ENCODE assay signal across 14 cellular contexts in genomic region chr5:130112246-130112645, GRCh38.
DNase-seq lines count a peak whose midpoint lies in the region; ATAC-seq, FAIRE-seq and TF ChIP-seq lines count a peak whose summit lies in the region.
"Had no signal": no experiment of that assay in that cellular context is flagged by ENCODE, and none has a peak within 500 bp of the region (broad histone marks: within the 10 kb centered on the region; RNA-seq: fewer than 3 reads in every experiment).

No MANE protein-coding gene starts in this region.

- no peaks in the 10 kb centered on the region for H3K79me2 ChIP-seq in endothelial cell of umbilical vein (ENCODE audit: control insufficient read depth, insufficient read depth, low read length)

- TF ChIP-seq CTCF in endothelial cell of umbilical vein (IDR thresholded peaks at IDR 0.05; ENCODE audit: extremely low read depth in 1 of 2, insufficient read depth in 1 of 2, low read depth in 1 of 2, low read length in 2 of 2) (no peak), tibial artery (IDR thresholded peaks at IDR 0.05) (no peak), GM13976 (IDR thresholded peaks at IDR 0.05; ENCODE audit: borderline replicate concordance, control extremely low read depth, extremely low read depth, insufficient read depth, missing control alignments) (no peak)

- no peak for TF ChIP-seq POLR2A in endothelial cell of umbilical vein (IDR thresholded peaks at IDR 0.05; ENCODE audit: low read depth, low read length)

- H3K9ac ChIP-seq in endothelial cell of umbilical vein (replicated peaks; ENCODE audit: extremely low read depth, insufficient read depth, low read length): no peak overlapping the region

- dilution Hi-C loops in endothelial cell of umbilical vein (cut with MboI; ENCODE audit: extremely low pct_ligation_motif_present, low sequenced_read_pairs): no loop called here

- no peaks in the 10 kb centered on the region for H4K20me1 ChIP-seq in endothelial cell of umbilical vein (replicated peaks; ENCODE audit: control insufficient read depth, extremely low read depth, insufficient read depth, low read length)

- peak; percentile 58 for FAIRE-seq in endothelial cell of umbilical vein (lab: Jason Lieb, UNC)

- no peaks in the 10 kb centered on the region for H3K4me1 ChIP-seq in endothelial cell of umbilical vein (ENCODE audit: control insufficient read depth, extremely low read depth, insufficient read depth, low read length)
- peaks cover 0 to 34% (median 4%) of the 10 kb centered on the region in 4 donors for H3K4me1 ChIP-seq in tibial artery
- H3K4me1 ChIP-seq: Caco-2, upper lobe of left lung had no signal

- no peak for DNase-seq in endothelial cell of umbilical vein (ENCODE audit: low read depth, low spot score)
- no peak for DNase-seq in tibial artery
- no peak for DNase-seq in Right ventricle myocardium superior
- no peak for DNase-seq in MV-4-11 (lab: John Stamatoyannopoulos, UW)
- no peak for DNase-seq in GM13976 (ENCODE audit: low spot score)
- DNase-seq: activated CD4-positive, alpha-beta T cell treated with anti-CD3 and anti-CD28 coated beads, Interleukin-2, amount 50 U/mL, for 1 hour; activated naive CD4-positive, alpha-beta T cell; Caco-2; NCI-H187; upper lobe of left lung had no signal

- H3K36me3 ChIP-seq in endothelial cell of umbilical vein (ENCODE audit: control insufficient read depth in 2 of 2, extremely low read depth in 1 of 2, insufficient read depth in 2 of 2, low read length in 2 of 2): no peaks in the 10 kb centered on the region
- no peaks in the 10 kb centered on the region for H3K36me3 ChIP-seq in tibial artery
- H3K36me3 ChIP-seq: cardiac muscle cell, upper lobe of left lung had no signal

- no peaks in the 10 kb centered on the region for H3K9me1 ChIP-seq in endothelial cell of umbilical vein (replicated peaks; ENCODE audit: control insufficient read depth, extremely low read depth, insufficient read depth, low read length)

- intact Hi-C loops in endothelial cell of umbilical vein (cut with micrococcal nuclease) (no loop called here), tibial artery (cut with DNase I; ENCODE audit: low total_unique reads) (no loop called here), Right ventricle myocardium superior (cut with DNase I) (no loop called here)

- CTCF ChIA-PET in endothelial cell of umbilical vein (lab: Charles Lee): interaction anchor here (1.1 kb wide), 1 partner anchor 29 kb away, joined by 3 read pairs; no protein-coding TSS in a partner anchor

- POLR2A ChIA-PET in endothelial cell of umbilical vein (lab: Charles Lee): no interaction called here

- H3K4me3 ChIP-seq in endothelial cell of umbilical vein (replicated peaks in 1 of 3; ENCODE audit: insufficient read depth in 1 of 3, low read depth in 1 of 3, low read length in 3 of 3) (no peak overlapping the region), tibial artery (no peak overlapping the region)
- H3K4me3 ChIP-seq: cardiac muscle cell, upper lobe of left lung had no signal

- ATAC-seq in GM19023 (IDR thresholded peaks at IDR 0.05; ENCODE audit: unreplicated experiment) (peak; percentile 85), GM21723 (IDR thresholded peaks at IDR 0.05; ENCODE audit: unreplicated experiment) (peak; percentile 80), HG03108 (IDR thresholded peaks at IDR 0.05; ENCODE audit: unreplicated experiment) (peak; percentile 75), Right ventricle myocardium superior (ENCODE audit: poor library complexity) (no peak)

- no peak overlapping the region for H2AFZ ChIP-seq in endothelial cell of umbilical vein (ENCODE audit: low read depth, low read length)

- H3K27me3 ChIP-seq in endothelial cell of umbilical vein (ENCODE audit: control insufficient read depth in 2 of 2, insufficient read depth in 2 of 2, low read length in 2 of 2): no peaks in the 10 kb centered on the region
- H3K27me3 ChIP-seq in tibial artery: no peaks in the 10 kb centered on the region
- H3K27me3 ChIP-seq: cardiac muscle cell, upper lobe of left lung had no signal

- H3K9me3 ChIP-seq in endothelial cell of umbilical vein (replicated peaks; ENCODE audit: control insufficient read depth, insufficient read depth, low read length) (no peaks in the 10 kb centered on the region), tibial artery (no peaks in the 10 kb centered on the region)
- H3K9me3 ChIP-seq: Caco-2, upper lobe of left lung had no signal

- no TSS peak for BruUV-seq in endothelial cell of umbilical vein (replicated peaks; lab: Mats Ljungman, UMichigan)

- H3K27ac ChIP-seq in endothelial cell of umbilical vein (ENCODE audit: insufficient read depth, low read depth, low read length): no peak overlapping the region
- H3K27ac ChIP-seq in tibial artery: no peak overlapping the region
- H3K27ac ChIP-seq: cardiac muscle cell, upper lobe of left lung had no signal

- in situ Hi-C loops in GM13976 (cut with MboI; ENCODE audit: low sequenced_read_pairs, unreplicated experiment): loop anchor here (25.0 kb wide), 2 partner anchors 1000 to 1300 kb away; no protein-coding TSS in a partner anchor

- no peak overlapping the region for H3K4me2 ChIP-seq in endothelial cell of umbilical vein (ENCODE audit: insufficient read depth, low read length)

TF ChIP-seq in endothelial cell of umbilical vein, 7 proteins besides CTCF, POLR2A, EP300 and RAD21:
- TF ChIP-seq EZH2 (IDR thresholded peaks at IDR 0.05; ENCODE audit: borderline replicate concordance, low read depth, low read length, severe bottlenecking) (no peak), FOS (IDR thresholded peaks at IDR 0.05; ENCODE audit: borderline replicate concordance, insufficient read depth, low read length) (no peak), GATA2 (IDR thresholded peaks at IDR 0.05; ENCODE audit: insufficient read depth, insufficient read length, low read depth, low read length) (no peak), JUN (IDR thresholded peaks at IDR 0.05; ENCODE audit: borderline replicate concordance, insufficient read depth, insufficient read length, low read depth) (no peak), POLR2AphosphoS5 (IDR thresholded peaks at IDR 0.05; ENCODE audit: insufficient read depth, low read depth, low read length) (no peak), MYC (IDR thresholded peaks at IDR 0.05; ENCODE audit: low read depth, low read length) (no peak)
